ENCODE assay signal across 3 cellular contexts in genomic region chr4:125231661-125232060, GRCh38.
TF ChIP-seq lines count a peak whose summit lies in the region.

No MANE protein-coding gene starts in this region.

TF ChIP-seq in HepG2, 621 proteins besides CTCF, POLR2A, EP300 and RAD21:
- no peak for TF ChIP-seq FOXP1 (IDR thresholded peaks at IDR 0.05)
- TF ChIP-seq FOXP1 (CRISPR knock-in tag; IDR thresholded peaks at IDR 0.05): no peak
- TF ChIP-seq ZNF839 (CRISPR knock-in tag; IDR thresholded peaks at IDR 0.05; ENCODE audit: borderline replicate concordance): no peak
- TF ChIP-seq, protein P1, sequence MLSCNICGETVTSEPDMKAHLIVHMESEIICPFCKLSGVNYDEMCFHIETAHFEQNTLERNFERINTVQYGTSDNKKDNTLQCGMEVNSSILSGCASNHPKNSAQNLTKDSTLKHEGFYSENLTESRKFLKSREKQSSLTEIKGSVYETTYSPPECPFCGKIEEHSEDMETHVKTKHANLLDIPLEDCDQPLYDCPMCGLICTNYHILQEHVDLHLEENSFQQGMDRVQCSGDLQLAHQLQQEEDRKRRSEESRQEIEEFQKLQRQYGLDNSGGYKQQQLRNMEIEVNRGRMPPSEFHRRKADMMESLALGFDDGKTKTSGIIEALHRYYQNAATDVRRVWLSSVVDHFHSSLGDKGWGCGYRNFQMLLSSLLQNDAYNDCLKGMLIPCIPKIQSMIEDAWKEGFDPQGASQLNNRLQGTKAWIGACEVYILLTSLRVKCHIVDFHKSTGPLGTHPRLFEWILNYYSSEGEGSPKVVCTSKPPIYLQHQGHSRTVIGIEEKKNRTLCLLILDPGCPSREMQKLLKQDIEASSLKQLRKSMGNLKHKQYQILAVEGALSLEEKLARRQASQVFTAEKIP (CRISPR knock-in tag; IDR thresholded peaks at IDR 0.05; ENCODE audit: borderline replicate concordance): no peak
- TF ChIP-seq ZC3H13 (CRISPR knock-in tag; IDR thresholded peaks at IDR 0.05): no peak
- TF ChIP-seq ZNF788 (CRISPR knock-in tag; IDR thresholded peaks at IDR 0.05; ENCODE audit: borderline replicate concordance): no peak
- TF ChIP-seq ZNF552 (CRISPR knock-in tag; IDR thresholded peaks at IDR 0.05; ENCODE audit: borderline replicate concordance): no peak
- TF ChIP-seq ATF2 (CRISPR knock-in tag; IDR thresholded peaks at IDR 0.05): no peak
- TF ChIP-seq BRCA1 (CRISPR knock-in tag; IDR thresholded peaks at IDR 0.05): no peak
- TF ChIP-seq UBTF (CRISPR knock-in tag; IDR thresholded peaks at IDR 0.05): no peak
- no peak for TF ChIP-seq PPARG (CRISPR knock-in tag; conservative IDR thresholded peaks at IDR 0.05)

TF ChIP-seq in GM23338, 12 proteins besides CTCF, POLR2A, EP300 and RAD21:
- TF ChIP-seq NANOG (IDR thresholded peaks at IDR 0.05; ENCODE audit: borderline replicate concordance) (no peak), STAT1 (IDR thresholded peaks at IDR 0.05; ENCODE audit: unreplicated experiment) (no peak), EZH2 (IDR thresholded peaks at IDR 0.05; ENCODE audit: low read depth, unreplicated experiment) (no peak), EZH2phosphoT487 (IDR thresholded peaks at IDR 0.05; ENCODE audit: unreplicated experiment) (no peak), POLR2AphosphoS5 (IDR thresholded peaks at IDR 0.05; ENCODE audit: low read depth) (no peak)
- TF ChIP-seq, protein P2, sequence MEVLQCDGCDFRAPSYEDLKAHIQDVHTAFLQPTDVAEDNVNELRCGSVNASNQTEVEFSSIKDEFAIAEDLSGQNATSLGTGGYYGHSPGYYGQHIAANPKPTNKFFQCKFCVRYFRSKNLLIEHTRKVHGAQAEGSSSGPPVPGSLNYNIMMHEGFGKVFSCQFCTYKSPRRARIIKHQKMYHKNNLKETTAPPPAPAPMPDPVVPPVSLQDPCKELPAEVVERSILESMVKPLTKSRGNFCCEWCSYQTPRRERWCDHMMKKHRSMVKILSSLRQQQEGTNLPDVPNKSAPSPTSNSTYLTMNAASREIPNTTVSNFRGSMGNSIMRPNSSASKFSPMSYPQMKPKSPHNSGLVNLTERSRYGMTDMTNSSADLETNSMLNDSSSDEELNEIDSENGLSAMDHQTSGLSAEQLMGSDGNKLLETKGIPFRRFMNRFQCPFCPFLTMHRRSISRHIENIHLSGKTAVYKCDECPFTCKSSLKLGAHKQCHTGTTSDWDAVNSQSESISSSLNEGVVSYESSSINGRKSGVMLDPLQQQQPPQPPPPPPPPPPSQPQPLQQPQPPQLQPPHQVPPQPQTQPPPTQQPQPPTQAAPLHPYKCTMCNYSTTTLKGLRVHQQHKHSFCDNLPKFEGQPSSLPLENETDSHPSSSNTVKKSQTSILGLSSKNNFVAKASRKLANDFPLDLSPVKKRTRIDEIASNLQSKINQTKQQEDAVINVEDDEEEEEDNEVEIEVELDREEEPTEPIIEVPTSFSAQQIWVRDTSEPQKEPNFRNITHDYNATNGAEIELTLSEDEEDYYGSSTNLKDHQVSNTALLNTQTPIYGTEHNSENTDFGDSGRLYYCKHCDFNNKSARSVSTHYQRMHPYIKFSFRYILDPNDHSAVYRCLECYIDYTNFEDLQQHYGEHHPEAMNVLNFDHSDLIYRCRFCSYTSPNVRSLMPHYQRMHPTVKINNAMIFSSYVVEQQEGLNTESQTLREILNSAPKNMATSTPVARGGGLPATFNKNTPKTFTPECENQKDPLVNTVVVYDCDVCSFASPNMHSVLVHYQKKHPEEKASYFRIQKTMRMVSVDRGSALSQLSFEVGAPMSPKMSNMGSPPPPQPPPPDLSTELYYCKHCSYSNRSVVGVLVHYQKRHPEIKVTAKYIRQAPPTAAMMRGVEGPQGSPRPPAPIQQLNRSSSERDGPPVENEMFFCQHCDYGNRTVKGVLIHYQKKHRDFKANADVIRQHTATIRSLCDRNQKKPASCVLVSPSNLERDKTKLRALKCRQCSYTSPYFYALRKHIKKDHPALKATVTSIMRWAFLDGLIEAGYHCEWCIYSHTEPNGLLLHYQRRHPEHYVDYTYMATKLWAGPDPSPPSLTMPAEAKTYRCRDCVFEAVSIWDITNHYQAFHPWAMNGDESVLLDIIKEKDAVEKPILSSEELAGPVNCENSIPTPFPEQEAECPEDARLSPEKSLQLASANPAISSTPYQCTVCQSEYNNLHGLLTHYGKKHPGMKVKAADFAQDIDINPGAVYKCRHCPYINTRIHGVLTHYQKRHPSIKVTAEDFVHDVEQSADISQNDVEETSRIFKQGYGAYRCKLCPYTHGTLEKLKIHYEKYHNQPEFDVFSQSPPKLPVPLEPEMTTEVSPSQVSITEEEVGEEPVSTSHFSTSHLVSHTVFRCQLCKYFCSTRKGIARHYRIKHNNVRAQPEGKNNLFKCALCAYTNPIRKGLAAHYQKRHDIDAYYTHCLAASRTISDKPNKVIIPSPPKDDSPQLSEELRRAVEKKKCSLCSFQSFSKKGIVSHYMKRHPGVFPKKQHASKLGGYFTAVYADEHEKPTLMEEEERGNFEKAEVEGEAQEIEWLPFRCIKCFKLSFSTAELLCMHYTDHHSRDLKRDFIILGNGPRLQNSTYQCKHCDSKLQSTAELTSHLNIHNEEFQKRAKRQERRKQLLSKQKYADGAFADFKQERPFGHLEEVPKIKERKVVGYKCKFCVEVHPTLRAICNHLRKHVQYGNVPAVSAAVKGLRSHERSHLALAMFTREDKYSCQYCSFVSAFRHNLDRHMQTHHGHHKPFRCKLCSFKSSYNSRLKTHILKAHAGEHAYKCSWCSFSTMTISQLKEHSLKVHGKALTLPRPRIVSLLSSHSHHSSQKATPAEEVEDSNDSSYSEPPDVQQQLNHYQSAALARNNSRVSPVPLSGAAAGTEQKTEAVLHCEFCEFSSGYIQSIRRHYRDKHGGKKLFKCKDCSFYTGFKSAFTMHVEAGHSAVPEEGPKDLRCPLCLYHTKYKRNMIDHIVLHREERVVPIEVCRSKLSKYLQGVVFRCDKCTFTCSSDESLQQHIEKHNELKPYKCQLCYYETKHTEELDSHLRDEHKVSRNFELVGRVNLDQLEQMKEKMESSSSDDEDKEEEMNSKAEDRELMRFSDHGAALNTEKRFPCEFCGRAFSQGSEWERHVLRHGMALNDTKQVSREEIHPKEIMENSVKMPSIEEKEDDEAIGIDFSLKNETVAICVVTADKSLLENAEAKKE (CRISPR knock-in tag; IDR thresholded peaks at IDR 0.05): no peak

TF ChIP-seq in K562, 482 proteins besides CTCF, POLR2A, EP300 and RAD21:
- no peak for TF ChIP-seq COPS2 (conservative IDR thresholded peaks at IDR 0.05)
- TF ChIP-seq ZNF561 (CRISPR knock-in tag; conservative IDR thresholded peaks at IDR 0.05): no peak
- no peak for TF ChIP-seq ZNF143 (CRISPR knock-in tag; IDR thresholded peaks at IDR 0.05)
- no peak for TF ChIP-seq THRAP3 (IDR thresholded peaks at IDR 0.05; ENCODE audit: borderline replicate concordance)
TF ChIP-seq in K562: peak in this region for 0.
